18 cellular contexts compared by ENCODE assay signal in the genomic region with DNA sequence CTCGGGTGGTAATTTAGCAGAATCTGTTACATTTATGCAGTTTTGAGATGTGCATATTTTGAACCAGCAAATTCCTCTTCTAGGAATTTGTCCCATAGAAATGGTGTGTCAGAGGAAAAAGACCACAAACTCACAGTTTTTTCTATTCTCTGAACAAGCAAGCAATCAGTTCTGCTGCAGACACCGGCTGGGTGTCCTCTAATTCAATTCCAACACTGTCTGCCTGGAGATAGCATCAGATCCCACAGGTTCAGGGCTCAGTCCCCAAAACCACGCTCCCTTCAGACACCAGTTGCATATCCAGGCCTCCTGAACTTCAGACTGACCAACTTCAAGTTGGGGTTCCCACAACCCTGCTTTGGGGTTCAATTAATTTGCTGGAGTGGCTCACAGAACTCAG. TPM values are rescaled to one million over a fixed set of nuclear protein-coding genes. Genes with fewer than 3 reads are reported as not detected.
DNase-seq lines count a peak whose midpoint lies in the region; ATAC-seq and TF ChIP-seq lines count a peak whose summit lies in the region.
"Had no signal": no experiment of that assay in that cellular context is flagged by ENCODE, and none has a peak within 500 bp of the region (broad histone marks: within the 10 kb centered on the region; RNA-seq: fewer than 3 reads in every experiment).

No MANE protein-coding gene starts in this region.

- no peak overlapping the region for H2BK5ac ChIP-seq in mesendoderm (ENCODE audit: low read length)

- peak overlapping the region; percentile 33; the same call in 1 of the 2 replicates for H3K27ac Mint-ChIP-seq in GM23338
- H3K27ac Mint-ChIP-seq: HFFc6 had no signal

- H3K36me3 Mint-ChIP-seq in GM23338 (ENCODE audit: low read depth), result no peaks in the 10 kb centered on the region; the same call in 2 of the 3 replicates

- H3K4me1 Mint-ChIP-seq in GM23338, result peaks cover 51% of the 10 kb centered on the region
- H3K4me1 Mint-ChIP-seq: CD4-positive, alpha-beta memory T cell had no signal

- WGBS in mesendoderm (ENCODE audit: extremely low coverage, insufficient coverage, low lambda C conversion rate), result no CpG with 5 or more reads among the region's 3 CpGs

- H3K9me3 Mint-ChIP-seq in GM23338, result peaks cover 3% of the 10 kb centered on the region; the same call in 2 of the 3 replicates
- H3K9me3 Mint-ChIP-seq: HFFc6 had no signal

- H3K23ac ChIP-seq in mesendoderm (ENCODE audit: low read length), result no peak overlapping the region

- peak overlapping the region; percentile 31; the same call in 1 of the 2 replicates for H3K4me2 ChIP-seq in GM23338
- H3K4me2 ChIP-seq in mesendoderm (ENCODE audit: low read length), result no peak overlapping the region
- H3K4me2 ChIP-seq in MM.1S (ENCODE audit: low read depth, low read length), result no peak overlapping the region
- H3K4me2 ChIP-seq: A549 had no signal

- no peak overlapping the region for H2AK5ac ChIP-seq in mesendoderm (ENCODE audit: low read length)

- H3K4me1 ChIP-seq in GM23338 (ENCODE audit: insufficient read depth) (peaks cover 52% of the 10 kb centered on the region), mesendoderm (ENCODE audit: control insufficient read depth, low read depth, low read length) (peaks cover 9% of the 10 kb centered on the region), MM.1S (ENCODE audit: low read length) (no peaks in the 10 kb centered on the region)
- H3K4me1 ChIP-seq: A549 had no signal

- peak overlapping the region; percentile 48 for H2BK120ac ChIP-seq in mesendoderm (ENCODE audit: low read depth, low read length)

- DNase-seq in GM23338 (ENCODE audit: low spot score) (no peak), mesendoderm (no peak), MM.1S (no peak), cardiac septum (ENCODE audit: low spot score) (no peak), OCI-M1 (lab: John Stamatoyannopoulos, UW) (no peak)
- DNase-seq: 8988T; ACHN; AML-193; C1 segment of cervical spinal cord; Calu3; CD4-positive, alpha-beta memory T cell; COR-L47; DMS153; DND-41; HFFc6 had no signal

- H3K79me1 ChIP-seq in mesendoderm (ENCODE audit: low read length), result no peaks in the 10 kb centered on the region

- no peak overlapping the region for H2BK15ac ChIP-seq in mesendoderm (replicated peaks; ENCODE audit: low read depth)

- no peak overlapping the region for H4K8ac ChIP-seq in mesendoderm (ENCODE audit: low read depth, low read length)

- no peaks in the 10 kb centered on the region for H3K9me3 ChIP-seq in MM.1S (replicated peaks; ENCODE audit: insufficient read depth, low read length)
- H3K9me3 ChIP-seq: A549, HAP-1 had no signal

- intact Hi-C loops in cardiac septum (cut with DNase I), result no loop called here

- H3K9ac ChIP-seq in mesendoderm (ENCODE audit: low read length) (no peak overlapping the region), MM.1S (ENCODE audit: low read length) (no peak overlapping the region)

- no peaks in the 10 kb centered on the region for H3K27me3 ChIP-seq in GM23338 (ENCODE audit: insufficient read depth)
- H3K27me3 ChIP-seq in mesendoderm (ENCODE audit: insufficient read depth, low read length, poor library complexity), result no peaks in the 10 kb centered on the region
- H3K27me3 ChIP-seq in MM.1S (replicated peaks; ENCODE audit: insufficient read depth, low read length), result no peaks in the 10 kb centered on the region

- H2AFZ ChIP-seq in GM23338 (no peak overlapping the region), MM.1S (ENCODE audit: low read length) (no peak overlapping the region)

- H3K4me3 Mint-ChIP-seq in GM23338, result no peak overlapping the region
- H3K4me3 Mint-ChIP-seq: CD4-positive, alpha-beta memory T cell; HFFc6 had no signal

- H3K56ac ChIP-seq in mesendoderm (ENCODE audit: low read length), result no peak overlapping the region

- no peak overlapping the region for H3K18ac ChIP-seq in mesendoderm (ENCODE audit: low read length)

- ATAC-seq in GM23338 (no peak), SK-N-SH treated with all-trans-retinoic acid at 6 μM for 48 hours (no peak; the same call in 2 of the 3 replicates)
- ATAC-seq: A549 had no signal

- H3K4ac ChIP-seq in mesendoderm (ENCODE audit: low read depth, low read length), result no peak overlapping the region

- H3K27ac ChIP-seq in GM23338 (ENCODE audit: low read depth), result peak overlapping the region; percentile 26; the same call in 1 of the 2 replicates
- H3K27ac ChIP-seq in mesendoderm (ENCODE audit: low read depth, low read length), result no peak overlapping the region
- no peak overlapping the region for H3K27ac ChIP-seq in MM.1S (ENCODE audit: low read length)
- H3K27ac ChIP-seq: A549 had no signal

- H3K79me2 ChIP-seq in GM23338 (replicated peaks; ENCODE audit: insufficient read depth) (no peaks in the 10 kb centered on the region), mesendoderm (ENCODE audit: control insufficient read depth, insufficient read depth, low read length) (no peaks in the 10 kb centered on the region), MM.1S (ENCODE audit: low read length) (no peaks in the 10 kb centered on the region)

- H4K20me1 ChIP-seq in GM23338 (replicated peaks; ENCODE audit: insufficient read depth), result no peaks in the 10 kb centered on the region
- H4K20me1 ChIP-seq in MM.1S (ENCODE audit: insufficient read depth, low read length), result no peaks in the 10 kb centered on the region

- H3K4me3 ChIP-seq in GM23338 (no peak overlapping the region), mesendoderm (ENCODE audit: low read length) (no peak overlapping the region), MM.1S (ENCODE audit: low read length) (no peak overlapping the region)
- H3K4me3 ChIP-seq: A549, HAP-1 had no signal

- H3K9me2 ChIP-seq in GM23338 (ENCODE audit: insufficient read depth) (0 out of 2 replicates have a peak, but pooled peaks cover 3% of the 10 kb centered on the region), MM.1S (replicated peaks; ENCODE audit: insufficient read depth, low read length) (no peaks in the 10 kb centered on the region)

- no peak overlapping the region for H4K5ac ChIP-seq in mesendoderm (ENCODE audit: low read length)

- H3K36me3 ChIP-seq in GM23338 (ENCODE audit: insufficient read depth) (no peaks in the 10 kb centered on the region), mesendoderm (ENCODE audit: control insufficient read depth, insufficient read depth, low read length) (no peaks in the 10 kb centered on the region), MM.1S (replicated peaks; ENCODE audit: insufficient read depth, low read length) (no peaks in the 10 kb centered on the region)
- H3K36me3 ChIP-seq: HAP-1 had no signal

- peaks cover 5% of the 10 kb centered on the region for H3K27me3 Mint-ChIP-seq in GM23338 (ENCODE audit: insufficient read depth, low read depth, poor library complexity)

- TF ChIP-seq CTCF in GM23338 (conservative IDR thresholded peaks at IDR 0.05; ENCODE audit: low read depth in 2 of 2) (no peak), MM.1S (IDR thresholded peaks at IDR 0.05; ENCODE audit: low read length) (no peak)

- H3F3A ChIP-seq in GM23338 (replicated peaks; ENCODE audit: low read depth) (no peaks in the 10 kb centered on the region), MM.1S (ENCODE audit: insufficient read depth, low read length) (no peaks in the 10 kb centered on the region)

TF ChIP-seq in GM23338, 12 proteins besides CTCF, POLR2A, EP300 and RAD21 (continues in another document):
- TF ChIP-seq POLR2AphosphoS5 (IDR thresholded peaks at IDR 0.05; ENCODE audit: low read depth) (no peak), EZH2phosphoT487 (IDR thresholded peaks at IDR 0.05; ENCODE audit: unreplicated experiment) (no peak), JUNB (IDR thresholded peaks at IDR 0.05; ENCODE audit: unreplicated experiment) (no peak)
- TF ChIP-seq, protein P1, sequence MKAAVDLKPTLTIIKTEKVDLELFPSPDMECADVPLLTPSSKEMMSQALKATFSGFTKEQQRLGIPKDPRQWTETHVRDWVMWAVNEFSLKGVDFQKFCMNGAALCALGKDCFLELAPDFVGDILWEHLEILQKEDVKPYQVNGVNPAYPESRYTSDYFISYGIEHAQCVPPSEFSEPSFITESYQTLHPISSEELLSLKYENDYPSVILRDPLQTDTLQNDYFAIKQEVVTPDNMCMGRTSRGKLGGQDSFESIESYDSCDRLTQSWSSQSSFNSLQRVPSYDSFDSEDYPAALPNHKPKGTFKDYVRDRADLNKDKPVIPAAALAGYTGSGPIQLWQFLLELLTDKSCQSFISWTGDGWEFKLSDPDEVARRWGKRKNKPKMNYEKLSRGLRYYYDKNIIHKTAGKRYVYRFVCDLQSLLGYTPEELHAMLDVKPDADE (IDR thresholded peaks at IDR 0.05), result no peak

TF ChIP-seq in SK-N-SH treated with all-trans-retinoic acid at 6 μM for 48 hours, 23 proteins besides CTCF, POLR2A, EP300 and RAD21 (continues in another document):
- TF ChIP-seq, protein P2, sequence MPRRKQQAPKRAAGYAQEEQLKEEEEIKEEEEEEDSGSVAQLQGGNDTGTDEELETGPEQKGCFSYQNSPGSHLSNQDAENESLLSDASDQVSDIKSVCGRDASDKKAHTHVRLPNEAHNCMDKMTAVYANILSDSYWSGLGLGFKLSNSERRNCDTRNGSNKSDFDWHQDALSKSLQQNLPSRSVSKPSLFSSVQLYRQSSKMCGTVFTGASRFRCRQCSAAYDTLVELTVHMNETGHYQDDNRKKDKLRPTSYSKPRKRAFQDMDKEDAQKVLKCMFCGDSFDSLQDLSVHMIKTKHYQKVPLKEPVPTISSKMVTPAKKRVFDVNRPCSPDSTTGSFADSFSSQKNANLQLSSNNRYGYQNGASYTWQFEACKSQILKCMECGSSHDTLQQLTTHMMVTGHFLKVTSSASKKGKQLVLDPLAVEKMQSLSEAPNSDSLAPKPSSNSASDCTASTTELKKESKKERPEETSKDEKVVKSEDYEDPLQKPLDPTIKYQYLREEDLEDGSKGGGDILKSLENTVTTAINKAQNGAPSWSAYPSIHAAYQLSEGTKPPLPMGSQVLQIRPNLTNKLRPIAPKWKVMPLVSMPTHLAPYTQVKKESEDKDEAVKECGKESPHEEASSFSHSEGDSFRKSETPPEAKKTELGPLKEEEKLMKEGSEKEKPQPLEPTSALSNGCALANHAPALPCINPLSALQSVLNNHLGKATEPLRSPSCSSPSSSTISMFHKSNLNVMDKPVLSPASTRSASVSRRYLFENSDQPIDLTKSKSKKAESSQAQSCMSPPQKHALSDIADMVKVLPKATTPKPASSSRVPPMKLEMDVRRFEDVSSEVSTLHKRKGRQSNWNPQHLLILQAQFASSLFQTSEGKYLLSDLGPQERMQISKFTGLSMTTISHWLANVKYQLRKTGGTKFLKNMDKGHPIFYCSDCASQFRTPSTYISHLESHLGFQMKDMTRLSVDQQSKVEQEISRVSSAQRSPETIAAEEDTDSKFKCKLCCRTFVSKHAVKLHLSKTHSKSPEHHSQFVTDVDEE (CRISPR knock-in tag; IDR thresholded peaks at IDR 0.05), result 0 out of 2 replicates have a peak, but pooled peaks have one; percentile 42

RNA-seq across cellular contexts. Expression of gene APH1B, which starts 36.5 kb away (rescaled TPM):
- total RNA-seq in GM23338 (2014; rRNA removed; shearing (Covaris generic)), result 23.8 and 24.4 TPM in 2 replicates
- polyA plus RNA-seq in GM23338 (2016; fragmentation: Nextera tagmentation; extraction: Ambion mirVana), result 14.3 and 16.3 TPM in 2 replicates
- 7.5 TPM for polyA plus RNA-seq in mesendoderm (2013, experiment 1 of 2)
- 6.9 TPM for polyA plus RNA-seq in mesendoderm (2013, experiment 2 of 2)
- 7.7 TPM for total RNA-seq in cardiac septum
